8 cellular contexts compared by ENCODE assay signal in the genomic region with DNA sequence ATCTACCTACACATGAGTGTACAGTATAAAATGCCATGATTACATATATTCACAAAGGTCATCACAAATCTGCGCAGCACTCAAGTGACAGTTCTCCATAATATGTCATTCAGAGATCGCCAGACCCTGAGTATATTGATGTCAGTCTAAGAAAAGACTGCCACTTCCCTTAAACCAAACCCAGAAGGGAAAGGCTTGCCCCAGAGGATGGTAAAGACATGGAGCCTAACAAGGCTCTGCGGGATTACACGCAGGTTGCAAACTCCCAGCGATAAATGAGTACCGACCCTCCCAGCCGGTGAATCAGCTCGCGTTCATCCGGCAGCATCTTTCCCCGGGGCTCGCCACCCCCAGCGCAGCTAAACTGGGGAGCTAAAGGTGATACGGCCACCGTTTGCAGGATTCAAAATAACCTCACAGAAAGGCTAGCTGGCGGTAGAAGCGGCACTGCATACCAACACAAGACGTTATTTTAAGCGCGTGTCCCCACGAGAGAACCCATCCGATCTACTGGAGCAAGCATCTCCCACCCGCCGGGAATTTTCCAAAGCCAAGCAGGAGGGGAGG. TPM values are rescaled to one million over a fixed set of nuclear protein-coding genes. Genes with fewer than 3 reads are reported as not detected.
DNase-seq lines count a peak whose midpoint lies in the region; ATAC-seq and TF ChIP-seq lines count a peak whose summit lies in the region.

No MANE protein-coding gene starts in this region.

- DNase-seq in GM03348 (ENCODE audit: low spot score) (peak; percentile 49), amygdala (lab: John Stamatoyannopoulos, UW) (peak in 31 of 56 donors; percentile 16 to 78 (median 50)), hippocampal formation (lab: John Stamatoyannopoulos, UW) (peak; percentile 43 to 63), sciatic nerve (ENCODE audit: low spot score) (no peak), NCI-H2196 treated with DMSO at 0.1 percent for 48 hours (lab: John Stamatoyannopoulos, UW; ENCODE audit: unreplicated experiment) (no peak)

- intact Hi-C loops in sciatic nerve (cut with DNase I): no loop called here

- ATAC-seq in HG02884 (IDR thresholded peaks at IDR 0.05; ENCODE audit: unreplicated experiment) (peak; percentile 6), SK-N-SH treated with all-trans-retinoic acid at 6 μM for 48 hours (peak; percentile 56), sciatic nerve (peak; percentile 27), HG03097 (IDR thresholded peaks at IDR 0.05; ENCODE audit: low FRiP score, unreplicated experiment) (no peak)

TF ChIP-seq in SK-N-SH treated with all-trans-retinoic acid at 6 μM for 48 hours, 23 proteins besides CTCF, POLR2A, EP300 and RAD21:
- TF ChIP-seq ESRRG (CRISPR knock-in tag; IDR thresholded peaks at IDR 0.05) (no peak), ZC3H10 (CRISPR knock-in tag; IDR thresholded peaks at IDR 0.05) (no peak), RARB (CRISPR knock-in tag; IDR thresholded peaks at IDR 0.05) (no peak), ZFP3 (CRISPR knock-in tag; IDR thresholded peaks at IDR 0.05) (no peak), BACH2 (CRISPR knock-in tag; IDR thresholded peaks at IDR 0.05; ENCODE audit: borderline replicate concordance) (no peak), PPARA (CRISPR knock-in tag; IDR thresholded peaks at IDR 0.05; ENCODE audit: borderline replicate concordance) (no peak), CSDC2 (CRISPR knock-in tag; IDR thresholded peaks at IDR 0.05) (no peak), TOX (CRISPR knock-in tag; IDR thresholded peaks at IDR 0.05; ENCODE audit: borderline replicate concordance) (no peak), ZNF565 (CRISPR knock-in tag; conservative IDR thresholded peaks at IDR 0.05; ENCODE audit: low read depth) (no peak), CSRNP3 (CRISPR knock-in tag; IDR thresholded peaks at IDR 0.05) (no peak)
- TF ChIP-seq, protein P1, sequence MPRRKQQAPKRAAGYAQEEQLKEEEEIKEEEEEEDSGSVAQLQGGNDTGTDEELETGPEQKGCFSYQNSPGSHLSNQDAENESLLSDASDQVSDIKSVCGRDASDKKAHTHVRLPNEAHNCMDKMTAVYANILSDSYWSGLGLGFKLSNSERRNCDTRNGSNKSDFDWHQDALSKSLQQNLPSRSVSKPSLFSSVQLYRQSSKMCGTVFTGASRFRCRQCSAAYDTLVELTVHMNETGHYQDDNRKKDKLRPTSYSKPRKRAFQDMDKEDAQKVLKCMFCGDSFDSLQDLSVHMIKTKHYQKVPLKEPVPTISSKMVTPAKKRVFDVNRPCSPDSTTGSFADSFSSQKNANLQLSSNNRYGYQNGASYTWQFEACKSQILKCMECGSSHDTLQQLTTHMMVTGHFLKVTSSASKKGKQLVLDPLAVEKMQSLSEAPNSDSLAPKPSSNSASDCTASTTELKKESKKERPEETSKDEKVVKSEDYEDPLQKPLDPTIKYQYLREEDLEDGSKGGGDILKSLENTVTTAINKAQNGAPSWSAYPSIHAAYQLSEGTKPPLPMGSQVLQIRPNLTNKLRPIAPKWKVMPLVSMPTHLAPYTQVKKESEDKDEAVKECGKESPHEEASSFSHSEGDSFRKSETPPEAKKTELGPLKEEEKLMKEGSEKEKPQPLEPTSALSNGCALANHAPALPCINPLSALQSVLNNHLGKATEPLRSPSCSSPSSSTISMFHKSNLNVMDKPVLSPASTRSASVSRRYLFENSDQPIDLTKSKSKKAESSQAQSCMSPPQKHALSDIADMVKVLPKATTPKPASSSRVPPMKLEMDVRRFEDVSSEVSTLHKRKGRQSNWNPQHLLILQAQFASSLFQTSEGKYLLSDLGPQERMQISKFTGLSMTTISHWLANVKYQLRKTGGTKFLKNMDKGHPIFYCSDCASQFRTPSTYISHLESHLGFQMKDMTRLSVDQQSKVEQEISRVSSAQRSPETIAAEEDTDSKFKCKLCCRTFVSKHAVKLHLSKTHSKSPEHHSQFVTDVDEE (CRISPR knock-in tag; IDR thresholded peaks at IDR 0.05): no peak
- TF ChIP-seq, protein P2, sequence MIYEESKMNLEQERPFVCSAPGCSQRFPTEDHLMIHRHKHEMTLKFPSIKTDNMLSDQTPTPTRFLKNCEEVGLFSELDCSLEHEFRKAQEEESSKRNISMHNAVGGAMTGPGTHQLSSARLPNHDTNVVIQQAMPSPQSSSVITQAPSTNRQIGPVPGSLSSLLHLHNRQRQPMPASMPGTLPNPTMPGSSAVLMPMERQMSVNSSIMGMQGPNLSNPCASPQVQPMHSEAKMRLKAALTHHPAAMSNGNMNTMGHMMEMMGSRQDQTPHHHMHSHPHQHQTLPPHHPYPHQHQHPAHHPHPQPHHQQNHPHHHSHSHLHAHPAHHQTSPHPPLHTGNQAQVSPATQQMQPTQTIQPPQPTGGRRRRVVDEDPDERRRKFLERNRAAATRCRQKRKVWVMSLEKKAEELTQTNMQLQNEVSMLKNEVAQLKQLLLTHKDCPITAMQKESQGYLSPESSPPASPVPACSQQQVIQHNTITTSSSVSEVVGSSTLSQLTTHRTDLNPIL (CRISPR knock-in tag; IDR thresholded peaks at IDR 0.05; ENCODE audit: low read depth): no peak

RNA-seq across cellular contexts. Expression of gene MYO5A, which starts 0.7 kb away (rescaled TPM):
- 30.2 TPM for total RNA-seq in sciatic nerve

RNA-seq across cellular contexts. Expression of gene ARPP19, which starts 40.8 kb away (rescaled TPM):
- total RNA-seq in sciatic nerve: 191 TPM

Comparison
In these comparisons a context has a peak if more than half of its experiments do, and no peak if none do; other contexts are left out.
1. DNase-seq: peak in GM03348 (single experiment), amygdala (31 of 56) and hippocampal formation (2 of 2); none in sciatic nerve (single experiment) and NCI-H2196 treated with DMSO at 0.1 percent for 48 hours (single experiment).